9 cellular contexts compared by ENCODE assay signal in genomic region chr1:41917835-41918449, GRCh38. TPM values are rescaled to one million over a fixed set of nuclear protein-coding genes. Genes with fewer than 3 reads are reported as not detected.
DNase-seq lines count a peak whose midpoint lies in the region; ATAC-seq, FAIRE-seq and TF ChIP-seq lines count a peak whose summit lies in the region.
"Had no signal": no experiment of that assay in that cellular context is flagged by ENCODE, and none has a peak within 500 bp of the region (broad histone marks: within the 10 kb centered on the region; RNA-seq: fewer than 3 reads in every experiment).

No MANE protein-coding gene starts in this region.

- no peaks in the 10 kb centered on the region for H3K27me3 Mint-ChIP-seq in natural killer cell treated with Interleukin-12 subunit alpha and Interleukin-12 subunit beta and Interleukin-15 and Interleukin-18, amount 100 ng/mL, for 72 hours

- peak overlapping the region; percentile 67 for H3K4me3 Mint-ChIP-seq in natural killer cell treated with Interleukin-12 subunit alpha and Interleukin-12 subunit beta and Interleukin-15 and Interleukin-18, amount 100 ng/mL, for 72 hours

- H3K27ac Mint-ChIP-seq in natural killer cell treated with Interleukin-12 subunit alpha and Interleukin-12 subunit beta and Interleukin-15 and Interleukin-18, amount 100 ng/mL, for 72 hours = peak overlapping the region; percentile 87 to 94

- peaks cover 16% of the 10 kb centered on the region for H3K36me3 Mint-ChIP-seq in natural killer cell treated with Interleukin-12 subunit alpha and Interleukin-12 subunit beta and Interleukin-15 and Interleukin-18, amount 100 ng/mL, for 72 hours

- H3K9me3 Mint-ChIP-seq in natural killer cell treated with Interleukin-12 subunit alpha and Interleukin-12 subunit beta and Interleukin-15 and Interleukin-18, amount 100 ng/mL, for 72 hours = no peaks in the 10 kb centered on the region

- in situ Hi-C loops in G401 (cut with HindIII; ENCODE audit: low sequenced_read_pairs) = no loop called here

- ATAC-seq in natural killer cell treated with Interleukin-12 subunit alpha and Interleukin-12 subunit beta and Interleukin-15 and Interleukin-18, amount 100 ng/mL, for 72 hours = peak; percentile 55 to 63
- ATAC-seq in GM18520 (IDR thresholded peaks at IDR 0.05; ENCODE audit: unreplicated experiment) = no peak

- no peak for FAIRE-seq in urothelium cell line (lab: Jason Lieb, UNC)
- FAIRE-seq: TTC549 had no signal

- no peak for TF ChIP-seq CTCF in fibroblast of pulmonary artery (IDR thresholded peaks at IDR 0.05; ENCODE audit: low read length, missing control alignments)

- DNase-seq in G401 (ENCODE audit: low spot score) = peak; percentile 72
- DNase-seq in NCI-H2171 treated with DMSO at 0.1 percent for 48 hours (lab: John Stamatoyannopoulos, UW) = peak; percentile 58
- DNase-seq in activated T-helper 1 cell treated with Interleukin-2 at 50 U/mL for 16 hours (ENCODE audit: low read depth) = peak; percentile 35
- peak; percentile 30 for DNase-seq in fibroblast of pulmonary artery (ENCODE audit: low read depth)
- no peak for DNase-seq in natural killer cell treated with Interleukin-12 subunit alpha and Interleukin-12 subunit beta and Interleukin-15 and Interleukin-18, amount 100 ng/mL, for 72 hours (ENCODE audit: low spot score)
- peak; percentile 64 for DNase-seq in urothelium cell line (ENCODE audit: low spot score)
- DNase-seq in cerebellar nuclear complex (lab: John Stamatoyannopoulos, UW) = no peak

- H3K4me3 ChIP-seq in fibroblast of pulmonary artery (replicated peaks; ENCODE audit: low read depth, low read length) = peak overlapping the region; percentile 54

- peaks cover 75 to 77% of the 10 kb centered on the region in 2 donors for H3K4me1 Mint-ChIP-seq in natural killer cell treated with Interleukin-12 subunit alpha and Interleukin-12 subunit beta and Interleukin-15 and Interleukin-18, amount 100 ng/mL, for 72 hours (ENCODE audit: low read depth in 2 of 2)

RNA-seq across cellular contexts. Expression of gene HIVEP3, which starts 0.8 kb away (rescaled TPM):
- not detected in 2 replicates for total RNA-seq in G401 (2014; rRNA removed; shearing (Covaris generic))
- total RNA-seq in natural killer cell treated with Interleukin-12 subunit alpha and Interleukin-12 subunit beta and Interleukin-15 and Interleukin-18, amount 100 ng/mL, for 72 hours = 10 to 100 TPM; 17.9 to 32.0 TPM

Comparison
In these comparisons a context has a peak if more than half of its experiments do, and no peak if none do; other contexts are left out.
1. DNase-seq: peak in G401 (single experiment), NCI-H2171 treated with DMSO at 0.1 percent for 48 hours (single experiment), activated T-helper 1 cell treated with Interleukin-2 at 50 U/mL for 16 hours (single experiment), fibroblast of pulmonary artery (single experiment) and urothelium cell line (single experiment); none in natural killer cell treated with Interleukin-12 subunit alpha and Interleukin-12 subunit beta and Interleukin-15 and Interleukin-18, amount 100 ng/mL, for 72 hours (single experiment) and cerebellar nuclear complex (0 of 2).
2. RNA of gene HIVEP3, which starts 0.8 kb away (total RNA-seq): 17.9 to 32.0 TPM in natural killer cell treated with Interleukin-12 subunit alpha and Interleukin-12 subunit beta and Interleukin-15 and Interleukin-18, amount 100 ng/mL, for 72 hours; not detected in G401; every median in the first group is over 10 times any median in the second.